Comparison of ENCODE assay signal across 19 cellular contexts in the genomic region with DNA sequence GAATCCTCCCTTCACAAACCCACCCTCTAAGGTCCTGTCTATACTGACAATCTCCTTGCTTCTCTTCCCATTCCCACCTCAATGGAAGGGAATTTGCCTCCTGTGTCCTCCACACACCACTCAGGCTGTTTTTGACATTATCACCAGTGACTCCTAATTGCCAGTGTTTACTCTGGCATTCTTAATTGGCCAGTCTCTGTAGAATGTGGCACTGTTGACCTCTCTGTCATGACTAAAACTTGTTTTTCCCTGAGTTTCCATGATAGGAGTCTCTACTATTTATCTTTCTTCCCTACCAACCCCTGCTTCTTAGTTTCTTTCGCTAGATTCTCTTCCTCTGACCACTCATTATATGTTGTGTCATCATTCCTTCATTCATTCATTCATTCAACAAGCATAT. TPM values are rescaled to one million over a fixed set of nuclear protein-coding genes. Genes with fewer than 3 reads are reported as not detected.
"Had no signal": no experiment of that assay in that cellular context is flagged by ENCODE, and none has a peak within 500 bp of the region (broad histone marks: within the 10 kb centered on the region; RNA-seq: fewer than 3 reads in every experiment).

No MANE protein-coding gene starts in this region.

- H3K4me1 Mint-ChIP-seq: activated T-helper 17 cell treated with anti-CD3 and anti-CD28 coated beads, Interleukin-2, amount 50 U/mL, for 72 hours; central memory CD8-positive, alpha-beta T cell; memory B cell had no signal

- DNase-seq: activated CD4-positive, alpha-beta T cell treated with anti-CD3 and anti-CD28 coated beads, Interleukin-2, amount 50 U/mL, for 1 hour; activated naive CD4-positive, alpha-beta T cell treated with anti-CD3 and anti-CD28 coated beads, Interleukin-2, amount 50 U/mL, for 16 hours; activated T-cell treated with anti-CD3 and anti-CD28 coated beads for 4 hours; esophagus squamous epithelium; foreskin keratinocyte; left colon; stimulated activated naive CD8-positive, alpha-beta T cell treated with anti-CD3 and anti-CD28 coated beads, Interleukin-15, Interleukin-2, amounts not matched to agents 100 U/mL and 50 U/mL, for 24 hours; upper lobe of left lung had no signal

- H3K9me3 ChIP-seq: esophagus squamous epithelium, suprapubic skin, upper lobe of left lung had no signal

- H3K4me3 Mint-ChIP-seq: activated T-helper 17 cell treated with anti-CD3 and anti-CD28 coated beads, Interleukin-2, amount 50 U/mL, for 72 hours; central memory CD8-positive, alpha-beta T cell; memory B cell; natural killer cell treated with Interleukin-12 subunit alpha and Interleukin-12 subunit beta and Interleukin-15 and Interleukin-18, amount 100 ng/mL, for 72 hours; T-helper 2 cell treated with Interferon-gamma antibody and Interleukin-4, amounts not matched to agents 5 μg/mL and 100 μg/mL, for 36 hours had no signal

- H3K27ac Mint-ChIP-seq: activated T-helper 17 cell treated with anti-CD3 and anti-CD28 coated beads, Interleukin-2, amount 50 U/mL, for 72 hours; memory B cell; natural killer cell treated with Interleukin-12 subunit alpha and Interleukin-12 subunit beta and Interleukin-15 and Interleukin-18, amount 100 ng/mL, for 72 hours; progenitor cell of endocrine pancreas; T-helper 2 cell treated with Interferon-gamma antibody and Interleukin-4, amounts not matched to agents 5 μg/mL and 100 μg/mL, for 36 hours had no signal

- H3K27me3 ChIP-seq: esophagus squamous epithelium, foreskin keratinocyte, suprapubic skin, upper lobe of left lung had no signal

- ATAC-seq: activated CD4-positive, CD25-positive, alpha-beta regulatory T cell treated with anti-CD3 and anti-CD28 coated beads, Interleukin-2, amount 50 U/mL, for 24 hours; activated T-helper 17 cell treated with anti-CD3 and anti-CD28 coated beads, Interleukin-2, amount 50 U/mL, for 72 hours; foreskin keratinocyte; left colon; natural killer cell treated with Interleukin-12 subunit alpha and Interleukin-12 subunit beta and Interleukin-15 and Interleukin-18, amount 100 ng/mL, for 72 hours; sciatic nerve; stimulated activated naive CD8-positive, alpha-beta T cell treated with anti-CD3 and anti-CD28 coated beads, Interleukin-15, Interleukin-2, amounts not matched to agents 100 U/mL and 50 U/mL, for 24 hours had no signal

- H3K27me3 Mint-ChIP-seq: central memory CD8-positive, alpha-beta T cell; progenitor cell of endocrine pancreas had no signal

- H3K36me3 ChIP-seq: esophagus squamous epithelium, suprapubic skin, upper lobe of left lung had no signal

- H3K36me3 Mint-ChIP-seq: memory B cell; natural killer cell treated with Interleukin-12 subunit alpha and Interleukin-12 subunit beta and Interleukin-15 and Interleukin-18, amount 100 ng/mL, for 72 hours had no signal

- H3K27ac ChIP-seq: esophagus squamous epithelium, foreskin keratinocyte, suprapubic skin, upper lobe of left lung had no signal

- H3K9me3 Mint-ChIP-seq: activated T-helper 17 cell treated with anti-CD3 and anti-CD28 coated beads, Interleukin-2, amount 50 U/mL, for 72 hours; central memory CD8-positive, alpha-beta T cell; memory B cell; natural killer cell treated with Interleukin-12 subunit alpha and Interleukin-12 subunit beta and Interleukin-15 and Interleukin-18, amount 100 ng/mL, for 72 hours; T-helper 2 cell treated with Interferon-gamma antibody and Interleukin-4, amounts not matched to agents 5 μg/mL and 100 μg/mL, for 36 hours had no signal

- H3K4me3 ChIP-seq: coronary artery, esophagus squamous epithelium, suprapubic skin, upper lobe of left lung had no signal

RNA-seq across cellular contexts. Expression of a gene that starts 12.1 kb away (rescaled TPM):
- total RNA-seq: activated CD8-positive, alpha-beta memory T cell treated with anti-CD3 and anti-CD28 coated beads for 36 hours; activated T-helper 17 cell treated with anti-CD3 and anti-CD28 coated beads, Interleukin-2, amount 50 U/mL, for 72 hours; natural killer cell treated with Interleukin-12 subunit alpha and Interleukin-12 subunit beta and Interleukin-15 and Interleukin-18, amount 100 ng/mL, for 72 hours had no signal
